3 cellular contexts compared by ENCODE assay signal in genomic region chr16:5132933-5133600, GRCh38.
TF ChIP-seq lines count a peak whose summit lies in the region.

No MANE protein-coding gene starts in this region.

TF ChIP-seq in A549, 52 proteins besides CTCF, POLR2A, EP300 and RAD21:
- TF ChIP-seq MAFK (IDR thresholded peaks at IDR 0.05; ENCODE audit: partially characterized antibody), result peak; percentile 47

TF ChIP-seq in HEK293, 187 proteins besides CTCF, POLR2A, EP300 and RAD21:
- TF ChIP-seq ZNF654 (tag by site-specific recombination; IDR thresholded peaks at IDR 0.05; ENCODE audit: low read depth), result peak; percentile 13; the same call in 1 of the 2 replicates
TF ChIP-seq in HEK293: peak in this region for 1; not testable (repeated sequence) for 186.

TF ChIP-seq in HepG2, 621 proteins besides CTCF, POLR2A, EP300 and RAD21:
- TF ChIP-seq MAFF (IDR thresholded peaks at IDR 0.05; ENCODE audit: low read depth, low read length) (peak; percentile 47), STAG1 (CRISPR knock-in tag; IDR thresholded peaks at IDR 0.05) (peak; percentile 48), MAFK (conservative IDR thresholded peaks at IDR 0.05 in 1 of 2, IDR thresholded peaks at IDR 0.05 in 1 of 2; ENCODE audit: low read length in 2 of 2) (peak in 1 of 2 experiments; percentile 42; a peak in 3 of 4 replicates)
